14 cellular contexts compared by ENCODE assay signal in the genomic region with DNA sequence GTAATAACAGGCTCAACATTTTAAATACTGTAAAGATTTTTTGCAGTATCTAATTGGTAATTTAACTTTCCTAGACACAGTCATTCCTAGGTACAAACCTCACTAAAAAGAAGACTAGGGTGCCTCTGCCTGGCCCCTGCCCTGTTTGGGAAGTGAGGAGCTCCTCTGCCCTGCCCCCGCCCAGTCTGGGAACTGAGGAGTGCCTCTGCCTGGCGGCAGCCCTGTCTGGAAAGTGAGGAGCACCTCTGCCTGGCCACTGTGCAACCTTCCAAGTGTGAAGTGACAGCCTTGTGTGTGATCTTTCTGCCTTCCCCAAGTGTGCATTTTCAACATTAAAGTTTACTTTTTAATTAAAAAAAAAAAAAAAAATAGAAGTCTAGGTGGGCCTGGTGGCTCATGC. TPM values are rescaled to one million over a fixed set of nuclear protein-coding genes. Genes with fewer than 3 reads are reported as not detected.
DNase-seq lines count a peak whose midpoint lies in the region; FAIRE-seq and TF ChIP-seq lines count a peak whose summit lies in the region.
"Had no signal": no experiment of that assay in that cellular context is flagged by ENCODE, and none has a peak within 500 bp of the region (broad histone marks: within the 10 kb centered on the region; RNA-seq: fewer than 3 reads in every experiment).

No MANE protein-coding gene starts in this region.

- H3K36me3 ChIP-seq in H7 (replicated peaks; ENCODE audit: control insufficient read depth, insufficient read depth, low read length) (no peaks in the 10 kb centered on the region; the same call in 1 of the 2 replicates), astrocyte (ENCODE audit: insufficient read depth, low read length) (peaks cover 4% of the 10 kb centered on the region), neural progenitor cell (peaks cover 12% of the 10 kb centered on the region)

- H3K27ac ChIP-seq in astrocyte (ENCODE audit: low read depth, low read length) (no peak overlapping the region), neural progenitor cell (no peak overlapping the region)
- H3K27ac ChIP-seq: body of pancreas, spleen had no signal

- H3K4me1 Mint-ChIP-seq in activated T-cell treated with anti-CD3 and anti-CD28 coated beads, Interleukin-2, amount 50 U/mL, for 24 hours (ENCODE audit: low read depth), result peaks cover 63% of the 10 kb centered on the region
- H3K4me1 Mint-ChIP-seq in astrocyte (ENCODE audit: low read depth, unreplicated experiment) (peaks cover 9% of the 10 kb centered on the region), neural progenitor cell (peaks cover 22% of the 10 kb centered on the region)

- H3F3A ChIP-seq in neural progenitor cell (ENCODE audit: low read depth), result no peaks in the 10 kb centered on the region

- H3K36me3 Mint-ChIP-seq in activated T-cell treated with anti-CD3 and anti-CD28 coated beads, Interleukin-2, amount 50 U/mL, for 24 hours (ENCODE audit: low read depth), result peaks cover 91% of the 10 kb centered on the region
- H3K36me3 Mint-ChIP-seq in astrocyte (ENCODE audit: low read depth, unreplicated experiment), result no peaks in the 10 kb centered on the region
- H3K36me3 Mint-ChIP-seq in neural progenitor cell, result peaks cover 15% of the 10 kb centered on the region

- H3K9ac ChIP-seq in astrocyte (ENCODE audit: low read length) (no peak overlapping the region), neural progenitor cell (no peak overlapping the region)

- H3K27me3 ChIP-seq in H7 (ENCODE audit: control insufficient read depth, insufficient read depth, low read length), result no peaks in the 10 kb centered on the region
- no peaks in the 10 kb centered on the region for H3K27me3 ChIP-seq in astrocyte (ENCODE audit: insufficient read depth, low read length)
- H3K27me3 ChIP-seq in neural progenitor cell, result no peaks in the 10 kb centered on the region
- H3K27me3 ChIP-seq: body of pancreas, spleen had no signal

- no peaks in the 10 kb centered on the region for H3K9me3 Mint-ChIP-seq in activated T-cell treated with anti-CD3 and anti-CD28 coated beads, Interleukin-2, amount 50 U/mL, for 24 hours
- H3K9me3 Mint-ChIP-seq in astrocyte (ENCODE audit: unreplicated experiment), result no peaks in the 10 kb centered on the region
- H3K9me3 Mint-ChIP-seq in neural progenitor cell, result no peaks in the 10 kb centered on the region
- H3K9me3 Mint-ChIP-seq: activated T-helper 1 cell treated with anti-CD3 and anti-CD28 coated beads, Interleukin-12 subunit alpha, Interleukin-12 subunit beta, Interleukin-2, Interleukin-4 antibody, amounts not matched to agents 30 ng/mL and 10 ng/mL and 1 ng/mL, durations not matched to agents 14 hours and 24 hours and 36 hours had no signal

- peak overlapping the region; percentile 39 for H3K4me3 Mint-ChIP-seq in activated T-cell treated with anti-CD3 and anti-CD28 coated beads, Interleukin-2, amount 50 U/mL, for 24 hours
- H3K4me3 Mint-ChIP-seq in astrocyte (ENCODE audit: unreplicated experiment) (peak overlapping the region; percentile 7), neural progenitor cell (no peak overlapping the region)

- no peaks in the 10 kb centered on the region for H3K9me3 ChIP-seq in astrocyte (ENCODE audit: insufficient read depth, low read depth, low read length)
- no peaks in the 10 kb centered on the region for H3K9me3 ChIP-seq in neural progenitor cell (ENCODE audit: low read depth)
- H3K9me3 ChIP-seq: body of pancreas, mucosa of descending colon, spleen had no signal

- H3K27me3 Mint-ChIP-seq in activated T-cell treated with anti-CD3 and anti-CD28 coated beads, Interleukin-2, amount 50 U/mL, for 24 hours, result no peaks in the 10 kb centered on the region
- no peaks in the 10 kb centered on the region for H3K27me3 Mint-ChIP-seq in astrocyte (ENCODE audit: low read depth, unreplicated experiment)
- H3K27me3 Mint-ChIP-seq in neural progenitor cell (ENCODE audit: insufficient read depth, low read depth), result no peaks in the 10 kb centered on the region

- H2AFZ ChIP-seq in astrocyte (ENCODE audit: low read depth, low read length) (no peak overlapping the region), neural progenitor cell (replicated peaks) (no peak overlapping the region)

- no peak for DNase-seq in activated T-cell treated with anti-CD3 and anti-CD28 coated beads, Interleukin-2, amount 50 U/mL, for 24 hours
- DNase-seq in activated T-cell treated with anti-CD3 and anti-CD28 coated beads for 4 hours (no peak), H7 (peak; percentile 21), astrocyte (ENCODE audit: low read depth) (no peak), neural progenitor cell (ENCODE audit: low spot score) (peak; percentile 55), hippocampal formation (lab: John Stamatoyannopoulos, UW) (no peak), NCI-H2227 (lab: John Stamatoyannopoulos, UW; ENCODE audit: unreplicated experiment) (no peak), NCI-H128 (lab: John Stamatoyannopoulos, UW; ENCODE audit: unreplicated experiment) (no peak)
- DNase-seq: body of pancreas; effector CD4-positive, alpha-beta T cell; mucosa of descending colon; NCI-H2081; spleen had no signal

- H3K4me3 ChIP-seq in H7 (ENCODE audit: insufficient read depth, low read depth, low read length), result no peak overlapping the region
- H3K4me3 ChIP-seq in astrocyte (ENCODE audit: insufficient read depth, low read depth, low read length), result no peak overlapping the region
- no peak overlapping the region for H3K4me3 ChIP-seq in neural progenitor cell
- H3K4me3 ChIP-seq: body of pancreas, mucosa of descending colon, spleen had no signal

- H4K20me1 ChIP-seq in astrocyte (ENCODE audit: insufficient read depth, low read length) (peaks cover 55% of the 10 kb centered on the region), neural progenitor cell (ENCODE audit: low read depth) (peaks cover 49% of the 10 kb centered on the region)

- no peak overlapping the region for H3K4me2 ChIP-seq in astrocyte (ENCODE audit: low read length)
- H3K4me2 ChIP-seq in neural progenitor cell, result peak overlapping the region; percentile 14

- TF ChIP-seq CTCF in astrocyte (IDR thresholded peaks at IDR 0.05; ENCODE audit: insufficient read depth, low read depth, low read length) (no peak), neural progenitor cell (IDR thresholded peaks at IDR 0.05) (no peak)

- FAIRE-seq in astrocyte (lab: Jason Lieb, UNC), result no peak

- H3K27ac Mint-ChIP-seq in activated T-cell treated with anti-CD3 and anti-CD28 coated beads, Interleukin-2, amount 50 U/mL, for 24 hours, result peak overlapping the region; percentile 67
- no peak overlapping the region for H3K27ac Mint-ChIP-seq in astrocyte (ENCODE audit: unreplicated experiment)
- no peak overlapping the region for H3K27ac Mint-ChIP-seq in neural progenitor cell
- H3K27ac Mint-ChIP-seq: activated T-helper 1 cell treated with anti-CD3 and anti-CD28 coated beads, Interleukin-12 subunit alpha, Interleukin-12 subunit beta, Interleukin-2, Interleukin-4 antibody, amounts not matched to agents 30 ng/mL and 10 ng/mL and 1 ng/mL, durations not matched to agents 14 hours and 24 hours and 36 hours had no signal

- H3K4me1 ChIP-seq in astrocyte (ENCODE audit: insufficient read depth, low read length) (peaks cover 20% of the 10 kb centered on the region), neural progenitor cell (peaks cover 17% of the 10 kb centered on the region)

- H3K79me2 ChIP-seq in astrocyte (ENCODE audit: insufficient read depth, low read length) (peaks cover 96% of the 10 kb centered on the region), neural progenitor cell (ENCODE audit: low read depth) (peaks cover 100% of the 10 kb centered on the region)

RNA-seq across cellular contexts. Expression of gene CHORDC1, which starts 4.2 kb away (rescaled TPM):
- 23.7 and 29.1 TPM in 2 replicates for total RNA-seq in H7 (2014; rRNA removed; shearing (Covaris generic))
- total RNA-seq in astrocyte (51.6 and 59.2 TPM in 2 replicates), neural progenitor cell (ENCODE audit: low replicate concordance) (75.0 and 120 TPM in 2 replicates)

Comparison
In these comparisons a context has a peak if more than half of its experiments do, and no peak if none do; other contexts are left out.
1. DNase-seq: peak in H7 (single experiment) and neural progenitor cell (single experiment); none in activated T-cell treated with anti-CD3 and anti-CD28 coated beads, Interleukin-2, amount 50 U/mL, for 24 hours (single experiment), activated T-cell treated with anti-CD3 and anti-CD28 coated beads for 4 hours (single experiment), astrocyte (single experiment), hippocampal formation (0 of 2), NCI-H2227 (single experiment) and NCI-H128 (single experiment).